In genomic region chr20:25540273-25540672, GRCh38 we compare ENCODE assay signal across 8 cellular contexts. TPM values are rescaled to one million over a fixed set of nuclear protein-coding genes. Genes with fewer than 3 reads are reported as not detected.
A peak's percentile ranks its signal among the peaks of the same experiment; 100 is the strongest.
DNase-seq lines count a peak whose midpoint lies in the region; ATAC-seq and TF ChIP-seq lines count a peak whose summit lies in the region.

No MANE protein-coding gene starts in this region.

- H3K27me3 ChIP-seq in ascending aorta (no peaks in the 10 kb centered on the region), testis (no peaks in the 10 kb centered on the region)

- peak overlapping the region; percentile 45 to 65 for H3K27ac ChIP-seq in ascending aorta
- H3K27ac ChIP-seq in testis = peak overlapping the region; percentile 46 to 60

- DNase-seq in Ammon's horn (ENCODE audit: low spot score) (peak; percentile 87), ascending aorta (ENCODE audit: low spot score in 2 of 2) (no peak), inferior parietal cortex (ENCODE audit: extremely low spot score) (peak; percentile 65), testis (peak; percentile 57), H4 (ENCODE audit: low spot score) (no peak), NCI-H2227 treated with DMSO at 0.1 percent for 48 hours (lab: John Stamatoyannopoulos, UW) (no peak)

- 29 to 45% methylated on average over 9 of the region's 9 CpGs for WGBS in testis, 2 donors

- peaks cover 8 to 34% of the 10 kb centered on the region in 2 donors for H3K4me1 ChIP-seq in ascending aorta
- peaks cover 28% of the 10 kb centered on the region for H3K4me1 ChIP-seq in testis

- H3K9me3 ChIP-seq in ascending aorta (no peaks in the 10 kb centered on the region), testis (no peaks in the 10 kb centered on the region)

- intact Hi-C loops in ascending aorta (cut with DNase I) = no loop called here
- intact Hi-C loops in testis (cut with DNase I; ENCODE audit: low total_unique reads) = no loop called here

- H3K36me3 ChIP-seq in ascending aorta (no peaks in the 10 kb centered on the region), testis (ENCODE audit: low read depth, missing control alignments) (no peaks in the 10 kb centered on the region)

- ATAC-seq in HG02884 (IDR thresholded peaks at IDR 0.05; ENCODE audit: unreplicated experiment) = peak; percentile 51
- no peak for ATAC-seq in HG03045 (IDR thresholded peaks at IDR 0.05; ENCODE audit: unreplicated experiment)

- peak; percentile 31 to 61 (median 42) for TF ChIP-seq CTCF in ascending aorta (IDR thresholded peaks at IDR 0.05)
- peak; percentile 10 to 31 (median 27) for TF ChIP-seq CTCF in testis (IDR thresholded peaks at IDR 0.05)

- TF ChIP-seq POLR2A in testis (IDR thresholded peaks at IDR 0.05) = no peak

- H3K4me3 ChIP-seq in ascending aorta (peak overlapping the region; percentile 36 to 63), testis (peak overlapping the region in 1 of 2 donors; percentile 18)

RNA-seq across cellular contexts. Expression of gene NINL, which starts 45.1 kb away (rescaled TPM):
- 18.0 TPM for total RNA-seq in ascending aorta
- 10 to 100 TPM; 32.8 to 33.4 TPM for total RNA-seq in testis
- 17.9 TPM for polyA plus RNA-seq in testis (ENCODE audit: insufficient read depth, low read depth, low replicate concordance)
- 3.7 and 4.4 TPM in 2 replicates for total RNA-seq in H4 (2014; rRNA removed; shearing (Covaris generic))

Comparison
In these comparisons a context has a peak if more than half of its experiments do, and no peak if none do; other contexts are left out.
1. DNase-seq: peak in Ammon's horn (single experiment), inferior parietal cortex (single experiment) and testis (single experiment); none in ascending aorta (0 of 2), H4 (single experiment) and NCI-H2227 treated with DMSO at 0.1 percent for 48 hours (single experiment).